ENCODE assay signal across 30 cellular contexts in genomic region chr15:61915640-61916039, GRCh38.
"Had no signal": no experiment of that assay in that cellular context is flagged by ENCODE, and none has a peak within 500 bp of the region (broad histone marks: within the 10 kb centered on the region; RNA-seq: fewer than 3 reads in every experiment).

No MANE protein-coding gene starts in this region.

- H3K27me3 ChIP-seq: foreskin keratinocyte, heart left ventricle, uterus had no signal

- H3K27me3 Mint-ChIP-seq: activated naive CD4-positive, alpha-beta T cell treated with anti-CD3 and anti-CD28 coated beads, Interleukin-2, amount 10 ng/mL, durations not matched to agents 7 days and 5 days; activated naive CD8-positive, alpha-beta T cell treated with anti-CD3 and anti-CD28 coated beads, Interleukin-2, amount 10 ng/mL, durations not matched to agents 7 days and 5 days; stimulated activated naive CD8-positive, alpha-beta T cell treated with anti-CD3 and anti-CD28 coated beads, Interleukin-15, Interleukin-2, amounts not matched to agents 100 ng/mL and 50 ng/mL, for 24 hours; T-helper 17 cell had no signal

- H3K36me3 ChIP-seq: uterus had no signal

- H3K9me3 ChIP-seq: heart left ventricle, mucosa of descending colon, thoracic aorta, uterus had no signal

- H3K27ac Mint-ChIP-seq: activated naive CD4-positive, alpha-beta T cell treated with anti-CD3 and anti-CD28 coated beads, Interleukin-2, amount 10 ng/mL, durations not matched to agents 7 days and 5 days; activated naive CD8-positive, alpha-beta T cell treated with anti-CD3 and anti-CD28 coated beads, Interleukin-2, amount 10 ng/mL, durations not matched to agents 7 days and 5 days; nephron; stimulated activated effector memory CD8-positive, alpha-beta T cell treated with anti-CD3 and anti-CD28 coated beads, Interleukin-12 subunit alpha, Interleukin-12 subunit beta, amount 100 ng/mL, for 72 hours; stimulated activated naive CD8-positive, alpha-beta T cell treated with anti-CD3 and anti-CD28 coated beads, Interleukin-15, Interleukin-2, amounts not matched to agents 100 ng/mL and 50 ng/mL, for 24 hours; T-helper 17 cell had no signal

- H3K27ac ChIP-seq: foreskin keratinocyte, thoracic aorta, uterus, WERI-Rb-1 had no signal

- ATAC-seq: activated CD4-positive, CD25-positive, alpha-beta regulatory T cell treated with anti-CD3 and anti-CD28 coated beads, Interleukin-2, amount 50 U/mL, for 24 hours; foreskin keratinocyte; left lobe of liver; mucosa of descending colon; sciatic nerve; stimulated activated effector memory CD8-positive, alpha-beta T cell treated with anti-CD3 and anti-CD28 coated beads, Interleukin-12 subunit alpha, Interleukin-12 subunit beta, amount 100 ng/mL, for 72 hours; T-helper 17 cell had no signal

- H3K9me3 Mint-ChIP-seq: activated naive CD4-positive, alpha-beta T cell treated with anti-CD3 and anti-CD28 coated beads, Interleukin-2, amount 10 ng/mL, durations not matched to agents 7 days and 5 days; activated naive CD8-positive, alpha-beta T cell treated with anti-CD3 and anti-CD28 coated beads, Interleukin-2, amount 10 ng/mL, durations not matched to agents 7 days and 5 days; nephron; stimulated activated effector memory CD8-positive, alpha-beta T cell treated with anti-CD3 and anti-CD28 coated beads, Interleukin-12 subunit alpha, Interleukin-12 subunit beta, amount 100 ng/mL, for 72 hours; stimulated activated naive CD8-positive, alpha-beta T cell treated with anti-CD3 and anti-CD28 coated beads, Interleukin-15, Interleukin-2, amounts not matched to agents 100 ng/mL and 50 ng/mL, for 24 hours had no signal

- H3K4me1 Mint-ChIP-seq: activated naive CD4-positive, alpha-beta T cell treated with anti-CD3 and anti-CD28 coated beads, Interleukin-2, amount 10 ng/mL, durations not matched to agents 7 days and 5 days; activated naive CD8-positive, alpha-beta T cell treated with anti-CD3 and anti-CD28 coated beads, Interleukin-2, amount 10 ng/mL, durations not matched to agents 7 days and 5 days; nephron; stimulated activated effector memory CD8-positive, alpha-beta T cell treated with anti-CD3 and anti-CD28 coated beads, Interleukin-12 subunit alpha, Interleukin-12 subunit beta, amount 100 ng/mL, for 72 hours had no signal

- H3K4me3 Mint-ChIP-seq: activated naive CD4-positive, alpha-beta T cell treated with anti-CD3 and anti-CD28 coated beads, Interleukin-2, amount 10 ng/mL, durations not matched to agents 7 days and 5 days; activated naive CD8-positive, alpha-beta T cell treated with anti-CD3 and anti-CD28 coated beads, Interleukin-2, amount 10 ng/mL, durations not matched to agents 7 days and 5 days; nephron; stimulated activated effector memory CD8-positive, alpha-beta T cell treated with anti-CD3 and anti-CD28 coated beads, Interleukin-12 subunit alpha, Interleukin-12 subunit beta, amount 100 ng/mL, for 72 hours; stimulated activated naive CD8-positive, alpha-beta T cell treated with anti-CD3 and anti-CD28 coated beads, Interleukin-15, Interleukin-2, amounts not matched to agents 100 ng/mL and 50 ng/mL, for 24 hours; T-helper 17 cell had no signal

- DNase-seq: activated CD4-positive, alpha-beta T cell treated with anti-CD3 and anti-CD28 coated beads for 48 hours; activated CD4-positive, alpha-beta T cell treated with anti-CD3 and anti-CD28 coated beads, Interleukin-2, amount 50 U/mL, for 48 hours; activated CD8-positive, alpha-beta memory T cell treated with anti-CD3 and anti-CD28 coated beads for 24 hours; activated effector memory CD4-positive, alpha-beta T cell treated with anti-CD3 and anti-CD28 coated beads, Interleukin-2, amount 50 U/mL, for 16 hours; activated naive CD4-positive, alpha-beta T cell treated with anti-CD3 and anti-CD28 coated beads, Interleukin-2, amount 10 ng/mL, durations not matched to agents 7 days and 5 days; activated naive CD8-positive, alpha-beta T cell treated with anti-CD3 and anti-CD28 coated beads, Interleukin-2, amount 10 ng/mL, durations not matched to agents 7 days and 5 days; central memory CD4-positive, alpha-beta T cell; foreskin keratinocyte; hypothalamus; kidney glomerular epithelial cell; mesendoderm; mucosa of descending colon; retina; small intestine; stimulated activated CD4-positive, alpha-beta T cell treated with anti-CD3 and anti-CD28 coated beads, Interleukin-4, amount 100 ng/mL, for 24 hours; T-helper 17 cell; T1000; trophoblast cell; uterus; WERI-Rb-1 had no signal

- H3K4me3 ChIP-seq: heart left ventricle, lung, mucosa of descending colon, thoracic aorta, uterus had no signal

- H3K4me1 ChIP-seq: foreskin keratinocyte, uterus had no signal

- FAIRE-seq: endothelial cell of umbilical vein had no signal
